In genomic region chr16:29318575-29318974, GRCh38 we compare ENCODE assay signal across 8 cellular contexts.
DNase-seq lines count a peak whose midpoint lies in the region; ATAC-seq and TF ChIP-seq lines count a peak whose summit lies in the region.
"Not testable (repeated sequence)": the region's sequence is repeated elsewhere in the genome, so short reads cannot be mapped to it uniquely, and the experiment has no call there.

No MANE protein-coding gene starts in this region.

- H3K27ac Mint-ChIP-seq in activated B cell treated with CpG ODN at 0.5 μM for 24 hours, result not testable (repeated sequence)

- H3K4me3 ChIP-seq in A673 (ENCODE audit: low read depth, low read length, poor library complexity, severe bottlenecking); mucosa of descending colon; smooth muscle cell: not testable (repeated sequence)

- intact Hi-C loops in A673 (cut with micrococcal nuclease; ENCODE audit: unreplicated experiment); mucosa of descending colon (cut with DNase I, micrococcal nuclease): not testable (repeated sequence)
- intact Hi-C loops in activated B cell treated with CpG ODN at 0.5 μM for 24 hours (cut with micrococcal nuclease), result loop anchor here (2.0 kb wide), 1 partner anchor 20 kb away; no protein-coding TSS in a partner anchor

- H3K36me3 ChIP-seq in A673 (ENCODE audit: insufficient read depth, low read length, poor library complexity, severe bottlenecking); mucosa of descending colon (ENCODE audit: low read depth); smooth muscle cell (ENCODE audit: low read depth): not testable (repeated sequence)

- H4K20me1 ChIP-seq in smooth muscle cell (ENCODE audit: low read depth), result not testable (repeated sequence)

- H3F3A ChIP-seq in smooth muscle cell (ENCODE audit: low read depth), result not testable (repeated sequence)

- H3K4me1 Mint-ChIP-seq in activated B cell treated with CpG ODN at 0.5 μM for 24 hours, result peaks cover 24% of the 10 kb centered on the region

- peak overlapping the region; percentile 60 for H3K4me2 ChIP-seq in smooth muscle cell

- DNase-seq in A673 (ENCODE audit: low spot score), result peak; percentile 28
- peak; percentile 49 for DNase-seq in GM03348 (ENCODE audit: low spot score)
- DNase-seq in NOMO-1 (lab: John Stamatoyannopoulos, UW; ENCODE audit: unreplicated experiment in 2 of 2), result peak; percentile 46 to 65
- not testable (repeated sequence) for DNase-seq in activated B cell treated with CpG ODN at 0.5 μM for 24 hours; mucosa of descending colon; smooth muscle cell (lab: John Stamatoyannopoulos, UW; ENCODE audit: unreplicated experiment)
- peak; percentile 83 for DNase-seq in brain pericyte (ENCODE audit: low read depth, low spot score)
- DNase-seq in glomerular visceral epithelial cell (ENCODE audit: extremely low spot score), result peak; percentile 26

- H3K79me2 ChIP-seq in smooth muscle cell (ENCODE audit: low read depth), result not testable (repeated sequence)

- not testable (repeated sequence) for H3K4me1 ChIP-seq in A673 (ENCODE audit: insufficient read depth, low read length, poor library complexity, severe bottlenecking); mucosa of descending colon (ENCODE audit: low read depth)
- H3K4me1 ChIP-seq in smooth muscle cell (ENCODE audit: low read depth), result peaks cover 12% of the 10 kb centered on the region

- H3K9me3 Mint-ChIP-seq in activated B cell treated with CpG ODN at 0.5 μM for 24 hours, result not testable (repeated sequence)

- not testable (repeated sequence) for BruUV-seq in A673 (replicated peaks; lab: Mats Ljungman, UMichigan)

- H3K9ac ChIP-seq in smooth muscle cell (ENCODE audit: low read depth), result not testable (repeated sequence)

- CTCF ChIA-PET in A673 (lab: Charles Lee); activated B cell treated with CpG ODN at 0.5 μM for 24 hours (lab: Charles Lee): not testable (repeated sequence)

- ATAC-seq in activated B cell treated with CpG ODN at 0.5 μM for 24 hours (ENCODE audit: low read depth) (peak; percentile 18), mucosa of descending colon (peak; percentile 43)

- not testable (repeated sequence) for H3K27me3 Mint-ChIP-seq in activated B cell treated with CpG ODN at 0.5 μM for 24 hours

- H3K27me3 ChIP-seq in A673 (replicated peaks; ENCODE audit: insufficient read depth, low read depth, low read length, poor library complexity); smooth muscle cell (ENCODE audit: low read depth): not testable (repeated sequence)

- TF ChIP-seq CTCF in A673 (conservative IDR thresholded peaks at IDR 0.05; ENCODE audit: low read depth, low read length); activated B cell treated with CpG ODN at 0.5 μM for 24 hours (IDR thresholded peaks at IDR 0.05); mucosa of descending colon (IDR thresholded peaks at IDR 0.05); smooth muscle cell (IDR thresholded peaks at IDR 0.05; ENCODE audit: borderline replicate concordance, insufficient read depth, poor library complexity, severe bottlenecking): not testable (repeated sequence)

- H3K36me3 Mint-ChIP-seq in activated B cell treated with CpG ODN at 0.5 μM for 24 hours (ENCODE audit: low read depth), result not testable (repeated sequence)

- POLR2A ChIA-PET in A673 (lab: Charles Lee; ENCODE audit: low non-redundant PET); activated B cell treated with CpG ODN at 0.5 μM for 24 hours (lab: Charles Lee): not testable (repeated sequence)

- WGBS in smooth muscle cell (ENCODE audit: low lambda C conversion rate), result 25% methylated on average over 9 of the region's 9 CpGs

- H3K4me3 Mint-ChIP-seq in activated B cell treated with CpG ODN at 0.5 μM for 24 hours, result not testable (repeated sequence)

- H3K9me3 ChIP-seq in A673 (ENCODE audit: low read depth, low read length, poor library complexity, severe bottlenecking); mucosa of descending colon; smooth muscle cell (replicated peaks; ENCODE audit: low read depth): not testable (repeated sequence)

- not testable (repeated sequence) for H3K27ac ChIP-seq in A673 (ENCODE audit: low read depth, low read length, poor library complexity, severe bottlenecking)
- H3K27ac ChIP-seq in smooth muscle cell (ENCODE audit: low read depth), result peak overlapping the region; percentile 74

- H2AFZ ChIP-seq in smooth muscle cell (ENCODE audit: low read depth), result peak overlapping the region; percentile 1
